In the genomic region with DNA sequence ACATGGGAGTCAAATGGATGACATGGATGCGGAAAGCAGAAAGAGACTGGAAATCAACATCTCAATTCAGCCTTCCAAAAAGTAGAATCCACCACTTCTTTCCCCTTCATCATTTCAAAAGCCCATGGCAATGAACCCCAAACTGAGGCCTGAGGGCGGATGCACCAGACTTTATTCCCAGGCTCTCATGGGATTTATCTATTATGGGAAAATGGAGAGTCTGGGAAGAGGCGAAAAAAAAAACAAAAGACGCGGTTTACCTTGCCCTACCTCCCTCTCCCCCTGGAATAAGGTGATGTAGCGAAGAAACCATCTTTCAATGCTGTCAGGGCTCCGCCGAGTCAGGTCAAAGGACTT, we compare ENCODE assay signal across 8 cellular contexts.
DNase-seq lines count a peak whose midpoint lies in the region; ATAC-seq and TF ChIP-seq lines count a peak whose summit lies in the region.

No MANE protein-coding gene starts in this region.

- peak; percentile 7 for ATAC-seq in RWPE2 (ENCODE audit: low read depth)

- H3K27ac ChIP-seq in RWPE2 (ENCODE audit: poor library complexity, severe bottlenecking) (peak overlapping the region; percentile 68), rectal smooth muscle tissue (ENCODE audit: low read depth, low read length) (peak overlapping the region; percentile 84)

- H3K9me3 ChIP-seq in RWPE2 (ENCODE audit: severe bottlenecking), result no peaks in the 10 kb centered on the region

- H3K36me3 ChIP-seq in RWPE2 (ENCODE audit: low read depth) (no peaks in the 10 kb centered on the region), rectal smooth muscle tissue (ENCODE audit: control insufficient read depth, insufficient read depth, low read length) (no peaks in the 10 kb centered on the region)

- H3K4me3 ChIP-seq in GM12864 (ENCODE audit: low read depth, low read length) (peak overlapping the region; percentile 81), RWPE2 (ENCODE audit: severe bottlenecking) (peak overlapping the region; percentile 68), fibroblast of mammary gland (ENCODE audit: control insufficient read depth, low read depth, low read length) (peak overlapping the region; percentile 80), rectal smooth muscle tissue (ENCODE audit: low read length) (peak overlapping the region; percentile 96)

- DNase-seq in GM12864 (ENCODE audit: low read depth) (no peak), RWPE2 (ENCODE audit: low spot score) (no peak), fibroblast of mammary gland (ENCODE audit: low read depth) (no peak), SIG-M5 (lab: John Stamatoyannopoulos, UW) (no peak), HCEC 1CT (no peak), NAMALWA (ENCODE audit: low spot score) (no peak), DMS153 (lab: John Stamatoyannopoulos, UW) (no peak)

- peak overlapping the region; percentile 89 for H3K9ac ChIP-seq in rectal smooth muscle tissue (ENCODE audit: low read length)

- H3K27me3 ChIP-seq in RWPE2 (ENCODE audit: insufficient read depth, poor library complexity, severe bottlenecking), result no peaks in the 10 kb centered on the region
- H3K27me3 ChIP-seq in rectal smooth muscle tissue (ENCODE audit: control insufficient read depth, insufficient read depth, low read length), result no peaks in the 10 kb centered on the region

- TF ChIP-seq CTCF in GM12864 (IDR thresholded peaks at IDR 0.05; ENCODE audit: low read depth, low read length, missing control alignments) (no peak), RWPE2 (IDR thresholded peaks at IDR 0.05; ENCODE audit: poor library complexity, severe bottlenecking) (no peak), fibroblast of mammary gland (conservative IDR thresholded peaks at IDR 0.05; ENCODE audit: control insufficient read depth, insufficient read depth, low read depth, low read length) (no peak)

- H3K4me1 ChIP-seq in RWPE2 (ENCODE audit: insufficient read depth, poor library complexity, severe bottlenecking), result peaks cover 6% of the 10 kb centered on the region
- H3K4me1 ChIP-seq in rectal smooth muscle tissue (ENCODE audit: control insufficient read depth, insufficient read depth, low read length), result peaks cover 4% of the 10 kb centered on the region
